In genomic region chr12:108653082-108653516, GRCh38 we compare ENCODE assay signal across 14 cellular contexts. TPM values are rescaled to one million over a fixed set of nuclear protein-coding genes. Genes with fewer than 3 reads are reported as not detected.
DNase-seq lines count a peak whose midpoint lies in the region; TF ChIP-seq lines count a peak whose summit lies in the region.
"Had no signal": no experiment of that assay in that cellular context is flagged by ENCODE, and none has a peak within 500 bp of the region (broad histone marks: within the 10 kb centered on the region; RNA-seq: fewer than 3 reads in every experiment).

No MANE protein-coding gene starts in this region.

- peaks cover 19% of the 10 kb centered on the region for H3K4me1 Mint-ChIP-seq in activated CD4-positive, alpha-beta T cell treated with anti-CD3 and anti-CD28 coated beads, Interleukin-2, amount 10 ng/mL, durations not matched to agents 24 days and 14 days
- peaks cover 24 to 26% of the 10 kb centered on the region in 2 experiments for H3K4me1 Mint-ChIP-seq in H9

- TF ChIP-seq CTCF in H9 (conservative IDR thresholded peaks at IDR 0.05) (no peak), transverse colon (IDR thresholded peaks at IDR 0.05) (no peak)

- H3K4me3 Mint-ChIP-seq in activated CD4-positive, alpha-beta T cell treated with anti-CD3 and anti-CD28 coated beads, Interleukin-2, amount 10 ng/mL, durations not matched to agents 24 days and 14 days = no peak overlapping the region
- H3K4me3 Mint-ChIP-seq in H9 = no peak overlapping the region
- H3K4me3 Mint-ChIP-seq: activated naive CD4-positive, alpha-beta T cell treated with anti-CD3 and anti-CD28 coated beads, Interleukin-2, amount 50 U/mL, for 24 hours; CD8-positive, alpha-beta T cell had no signal

- TF ChIP-seq EP300 in transverse colon (IDR thresholded peaks at IDR 0.05; ENCODE audit: low read depth) = no peak

- intact Hi-C loops in activated CD4-positive, alpha-beta T cell treated with anti-CD3 and anti-CD28 coated beads, Interleukin-2, amount 10 ng/mL, durations not matched to agents 24 days and 14 days (cut with micrococcal nuclease) = no loop called here
- intact Hi-C loops in transverse colon (cut with DNase I; ENCODE audit: low total_unique reads) = no loop called here

- in situ Hi-C loops in transverse colon (cut with MboI; ENCODE audit: low pct_ligation_motif_present in 1 of 4, low pct_unique_long_range_greater_than_20kb in 1 of 4, low sequenced_read_pairs in 3 of 4) = loop anchor here in 1 of 4 donors (25.0 kb wide), 2 partner anchors 309 to 434 kb away; partner anchors contain the start of genes ALKBH2 and UNG

- no peak overlapping the region for H3K18ac ChIP-seq in H9 (ENCODE audit: insufficient read length, low read depth, low read length)

- no peaks in the 10 kb centered on the region for H3K9me3 ChIP-seq in H9 (ENCODE audit: control insufficient read depth, low read depth, low read length)
- no peaks in the 10 kb centered on the region for H3K9me3 ChIP-seq in iPS-20b (ENCODE audit: insufficient read depth, low read depth, low read length)
- H3K9me3 ChIP-seq in transverse colon = no peaks in the 10 kb centered on the region

- H4K5ac ChIP-seq in H9 (ENCODE audit: insufficient read length, low read depth, low read length) = no peak overlapping the region

- no peak overlapping the region for H3K23ac ChIP-seq in H9 (ENCODE audit: insufficient read length, low read depth, low read length)

- no peaks in the 10 kb centered on the region for H3K79me1 ChIP-seq in H9 (ENCODE audit: insufficient read depth, low read depth, low read length, poor library complexity, severe bottlenecking)

- H3K14ac ChIP-seq in H9 (ENCODE audit: insufficient read depth, low read length) = no peak overlapping the region

- DNase-seq in activated CD4-positive, alpha-beta T cell treated with anti-CD3 and anti-CD28 coated beads, Interleukin-2, amount 10 ng/mL, durations not matched to agents 24 days and 14 days = no peak
- no peak for DNase-seq in activated CD4-positive, alpha-beta T cell treated with anti-CD3 and anti-CD28 coated beads, Interleukin-2, amount 50 U/mL, for 4 hours
- DNase-seq in H9 (no peak), NCI-H526 treated with DMSO at 0.1 percent for 48 hours (lab: John Stamatoyannopoulos, UW) (peak; percentile 91), transverse colon (no peak), cerebellar nuclear complex (lab: John Stamatoyannopoulos, UW) (no peak), hippocampal formation (lab: John Stamatoyannopoulos, UW) (no peak)
- DNase-seq: ACHN; caudate nucleus; CD8-positive, alpha-beta T cell; NCI-H146 had no signal

- H3K27ac ChIP-seq in H9 (ENCODE audit: insufficient read length, low read depth, low read length) (no peak overlapping the region), iPS-20b (ENCODE audit: low read length) (no peak overlapping the region), transverse colon (no peak overlapping the region)

- H3K4me2 ChIP-seq in H9 (ENCODE audit: insufficient read depth, insufficient read length, low read length) = no peak overlapping the region

- H3K36me3 ChIP-seq in iPS-20b (ENCODE audit: insufficient read depth, low read depth, low read length) (peaks cover 57% of the 10 kb centered on the region), transverse colon (peaks cover 0 to 51% (median 18%) of the 10 kb centered on the region in 4 donors)

- no peak for TF ChIP-seq POLR2A in transverse colon (IDR thresholded peaks at IDR 0.05)

- no peak overlapping the region for H3K56ac ChIP-seq in H9 (ENCODE audit: insufficient read length, low read depth, low read length)

- H3K4ac ChIP-seq in H9 (ENCODE audit: low read depth, low read length) = no peak overlapping the region

- H4K8ac ChIP-seq in H9 (replicated peaks; ENCODE audit: insufficient read length, low read depth, low read length) = no peak overlapping the region

- H2BK15ac ChIP-seq in H9 (ENCODE audit: low read depth, low read length) = no peak overlapping the region

- no peaks in the 10 kb centered on the region for H3K23me2 ChIP-seq in H9 (ENCODE audit: insufficient read length, low read depth, low read length, poor library complexity, severe bottlenecking)

- no peaks in the 10 kb centered on the region for H3K79me2 ChIP-seq in H9 (ENCODE audit: insufficient read depth, low read length)

- H3T11ph ChIP-seq in H9 (ENCODE audit: low read length) = no peak overlapping the region

- no peaks in the 10 kb centered on the region for H3K9me3 Mint-ChIP-seq in activated CD4-positive, alpha-beta T cell treated with anti-CD3 and anti-CD28 coated beads, Interleukin-2, amount 10 ng/mL, durations not matched to agents 24 days and 14 days
- peaks cover 4 to 10% of the 10 kb centered on the region in 2 experiments; a peak in 3 of 5 replicates for H3K9me3 Mint-ChIP-seq in H9
- H3K9me3 Mint-ChIP-seq: activated naive CD4-positive, alpha-beta T cell treated with anti-CD3 and anti-CD28 coated beads, Interleukin-2, amount 50 U/mL, for 24 hours; CD8-positive, alpha-beta T cell had no signal

- H3K27me3 Mint-ChIP-seq in activated CD4-positive, alpha-beta T cell treated with anti-CD3 and anti-CD28 coated beads, Interleukin-2, amount 10 ng/mL, durations not matched to agents 24 days and 14 days = no peaks in the 10 kb centered on the region
- no peaks in the 10 kb centered on the region for H3K27me3 Mint-ChIP-seq in H9 (ENCODE audit: low read depth)
- H3K27me3 Mint-ChIP-seq: activated naive CD4-positive, alpha-beta T cell treated with anti-CD3 and anti-CD28 coated beads, Interleukin-2, amount 50 U/mL, for 24 hours had no signal

- H2BK5ac ChIP-seq in H9 (ENCODE audit: insufficient read length, low read length) = no peak overlapping the region

- H4K91ac ChIP-seq in H9 (ENCODE audit: insufficient read length, low read depth, low read length) = no peak overlapping the region

- peaks cover 28% of the 10 kb centered on the region for H3K36me3 Mint-ChIP-seq in activated CD4-positive, alpha-beta T cell treated with anti-CD3 and anti-CD28 coated beads, Interleukin-2, amount 10 ng/mL, durations not matched to agents 24 days and 14 days (ENCODE audit: low read depth)
- peaks cover 37 to 77% (median 58%) of the 10 kb centered on the region in 3 experiments for H3K36me3 Mint-ChIP-seq in H9 (ENCODE audit: insufficient read depth in 1 of 3, low read depth in 3 of 3)
- H3K36me3 Mint-ChIP-seq: activated naive CD4-positive, alpha-beta T cell treated with anti-CD3 and anti-CD28 coated beads, Interleukin-2, amount 50 U/mL, for 24 hours had no signal

- H2AK5ac ChIP-seq in H9 (ENCODE audit: insufficient read length, low read length) = no peak overlapping the region

- 0 out of 2 replicates have a peak overlapping the region, but pooled peaks have one; percentile 9 for H3K4me3 ChIP-seq in iPS-20b (ENCODE audit: low read length)
- H3K4me3 ChIP-seq in transverse colon = no peak overlapping the region

- no peak overlapping the region for H2BK120ac ChIP-seq in H9 (ENCODE audit: low read depth, low read length, poor library complexity, severe bottlenecking)

- no peaks in the 10 kb centered on the region for H3K27me3 ChIP-seq in H9 (ENCODE audit: insufficient read depth, low read length)
- H3K27me3 ChIP-seq in iPS-20b (ENCODE audit: insufficient read depth, low read length) = no peaks in the 10 kb centered on the region
- H3K27me3 ChIP-seq in transverse colon = no peaks in the 10 kb centered on the region

- H2BK20ac ChIP-seq in H9 (ENCODE audit: low read depth, low read length, poor library complexity, severe bottlenecking) = no peak overlapping the region

- H3K9ac ChIP-seq in H9 (ENCODE audit: extremely low read depth, insufficient read length, low read length) = no peak overlapping the region
- H3K9ac ChIP-seq in iPS-20b (ENCODE audit: low read depth, low read length) = no peak overlapping the region

- H3K27ac Mint-ChIP-seq in activated CD4-positive, alpha-beta T cell treated with anti-CD3 and anti-CD28 coated beads, Interleukin-2, amount 10 ng/mL, durations not matched to agents 24 days and 14 days = peak overlapping the region; percentile 57
- H3K27ac Mint-ChIP-seq in H9 = peak overlapping the region in 2 of 3 experiments; percentile 41 to 52; a peak in 2 of 7 replicates
- H3K27ac Mint-ChIP-seq: activated naive CD4-positive, alpha-beta T cell treated with anti-CD3 and anti-CD28 coated beads, Interleukin-2, amount 50 U/mL, for 24 hours; CD8-positive, alpha-beta T cell had no signal

- no peak overlapping the region for H2BK12ac ChIP-seq in H9 (ENCODE audit: insufficient read length, low read depth, low read length)

- no peaks in the 10 kb centered on the region for H4K20me1 ChIP-seq in H9 (ENCODE audit: control insufficient read depth, insufficient read depth, insufficient read length)

- no peak overlapping the region for H2AFZ ChIP-seq in H9 (ENCODE audit: low read length)

- H3K4me1 ChIP-seq in H9 (ENCODE audit: insufficient read depth, low read length) (peaks cover 10% of the 10 kb centered on the region; the same call in 1 of the 2 replicates), iPS-20b (ENCODE audit: insufficient read depth, low read length) (peaks cover 17% of the 10 kb centered on the region), transverse colon (peaks cover 0 to 7% (median 2%) of the 10 kb centered on the region in 4 donors)

RNA-seq across cellular contexts. Expression of gene SELPLG, which starts 19.4 kb away (rescaled TPM):
- 47.4 and 49.4 TPM in 2 replicates for total RNA-seq in activated CD4-positive, alpha-beta T cell treated with anti-CD3 and anti-CD28 coated beads, Interleukin-2, amount 10 ng/mL, durations not matched to agents 24 days and 14 days
- total RNA-seq in H9 (2021) = 0.09 and 0.15 TPM in 2 replicates
- total RNA-seq in transverse colon = 1 to 10 TPM; 1.6 to 9.4 (median 3.6) TPM

RNA-seq across cellular contexts. Expression of gene TMEM119, which starts 55.2 kb away (rescaled TPM):
- 0.47 TPM in 1 of 2 replicates, not detected in the other for total RNA-seq in activated CD4-positive, alpha-beta T cell treated with anti-CD3 and anti-CD28 coated beads, Interleukin-2, amount 10 ng/mL, durations not matched to agents 24 days and 14 days
- total RNA-seq in H9 (2021) (not detected in 2 replicates), transverse colon (10 to 100 TPM in 2 of 4 donors, 1 to 10 TPM in 2; 3.3 to 18.3 (median 9.7) TPM)
- total RNA-seq: SK-MEL-5 had no signal
